Comparison of ENCODE assay signal across 14 cellular contexts in the genomic region with DNA sequence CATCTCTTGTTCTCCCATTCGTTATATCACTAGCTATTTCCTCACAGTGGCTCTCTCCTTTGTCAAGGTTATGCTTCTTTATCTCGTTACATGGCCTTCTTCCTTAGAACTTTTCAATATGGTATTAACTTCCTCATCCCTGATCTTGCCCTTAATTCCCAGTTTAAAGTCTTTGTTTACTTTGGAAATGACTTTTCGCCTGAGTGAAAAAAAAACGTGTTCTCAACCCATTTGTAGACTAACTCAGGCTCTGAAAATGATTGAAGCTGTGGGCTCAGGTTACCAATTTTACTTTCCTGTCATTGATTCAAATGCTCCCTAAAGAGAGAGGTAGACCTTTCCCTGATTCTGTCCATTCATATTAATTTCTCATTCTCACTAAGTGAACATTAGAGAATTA.
"Had no signal": no experiment of that assay in that cellular context is flagged by ENCODE, and none has a peak within 500 bp of the region (broad histone marks: within the 10 kb centered on the region; RNA-seq: fewer than 3 reads in every experiment).

No MANE protein-coding gene starts in this region.

- H3K36me3 ChIP-seq: neural progenitor cell, ovary, right atrium auricular region had no signal

- ATAC-seq: left ventricle myocardium superior, natural killer cell had no signal

- H3K9me3 Mint-ChIP-seq: natural killer cell had no signal

- H3K36me3 Mint-ChIP-seq: natural killer cell, neural progenitor cell had no signal

- H3K27me3 Mint-ChIP-seq: dendritic cell treated with granulocyte-macrophage colony-stimulating factor and Interleukin-4, amounts not matched to agents 40 ng/mL and 50 ng/mL, for 4 days had no signal

- H3K4me3 Mint-ChIP-seq: dendritic cell treated with granulocyte-macrophage colony-stimulating factor and Interleukin-4, amounts not matched to agents 40 ng/mL and 50 ng/mL, for 4 days; natural killer cell; neural progenitor cell had no signal

- H3K4me3 ChIP-seq: neural progenitor cell, ovary, right atrium auricular region, smooth muscle cell had no signal

- H3K27ac ChIP-seq: neural progenitor cell, ovary, right atrium auricular region had no signal

- DNase-seq: cerebellar nuclear complex; islet precursor cell; left ventricle myocardium superior; mesendoderm; natural killer cell; nucleus accumbens; ovary; stimulated activated CD4-positive, alpha-beta T cell treated with anti-CD3 and anti-CD28 coated beads, Interleukin-2, amount 100 ng/mL, for 48 hours; stimulated activated naive CD4-positive, alpha-beta T cell treated with Interleukin-2 at 50 U/mL for 16 hours; trophoblast cell had no signal

- H3K4me1 ChIP-seq: neural progenitor cell had no signal

- H3K27ac Mint-ChIP-seq: dendritic cell treated with granulocyte-macrophage colony-stimulating factor and Interleukin-4, amounts not matched to agents 40 ng/mL and 50 ng/mL, for 4 days; natural killer cell; neural progenitor cell had no signal

- H3K27me3 ChIP-seq: neural progenitor cell, ovary, right atrium auricular region had no signal

- H3K9me3 ChIP-seq: ovary, right atrium auricular region had no signal
